ENCODE assay signal across 9 cellular contexts in the genomic region with DNA sequence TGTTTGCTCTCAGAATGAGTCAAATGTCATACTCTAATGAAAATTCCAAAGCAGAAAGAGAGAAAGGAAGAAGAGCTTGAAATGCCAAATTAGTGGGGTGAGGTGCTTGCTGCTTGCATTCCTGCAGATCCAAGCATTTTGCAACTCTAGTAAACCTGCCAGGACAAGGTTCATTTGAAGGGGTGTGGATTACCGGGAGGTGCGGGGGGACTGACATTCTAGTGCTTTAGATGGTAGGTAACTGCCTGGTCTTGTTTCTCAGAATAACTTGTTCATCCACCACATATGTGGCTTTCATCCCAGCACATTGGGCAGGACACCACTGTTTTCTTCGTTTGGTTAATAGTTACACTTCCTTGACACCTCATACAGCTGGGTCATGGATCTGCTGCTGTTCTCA.
DNase-seq lines count a peak whose midpoint lies in the region; ATAC-seq and TF ChIP-seq lines count a peak whose summit lies in the region.
"Had no signal": no experiment of that assay in that cellular context is flagged by ENCODE, and none has a peak within 500 bp of the region (broad histone marks: within the 10 kb centered on the region; RNA-seq: fewer than 3 reads in every experiment).

No MANE protein-coding gene starts in this region.

- H3K4me1 ChIP-seq in Caco-2 (peaks cover 47% of the 10 kb centered on the region), heart left ventricle (peaks cover 0 to 68% (median 23%) of the 10 kb centered on the region in 12 donors), trophoblast cell (ENCODE audit: control insufficient read depth in 1 of 2, insufficient read depth in 2 of 2, low read length in 2 of 2) (peaks cover 9 to 18% of the 10 kb centered on the region in 2 experiments)

- 21 to 30% (median 23%) methylated on average over 3 of the region's 3 CpGs for WGBS in heart left ventricle, 4 donors
- WGBS in trophoblast cell (ENCODE audit: extremely low coverage, insufficient coverage, insufficient read length), result no CpG with 5 or more reads among the region's 3 CpGs

- no TSS peak for BruUV-seq in Caco-2 (replicated peaks; lab: Mats Ljungman, UMichigan)

- H4K8ac ChIP-seq in trophoblast cell (ENCODE audit: low read depth, low read length), result no peak overlapping the region

- no peak overlapping the region for H3K18ac ChIP-seq in trophoblast cell (ENCODE audit: low read length)

- no peaks in the 10 kb centered on the region for H3K79me2 ChIP-seq in trophoblast cell (ENCODE audit: control insufficient read depth, insufficient read depth, low read length, poor library complexity)

- no peak overlapping the region for H2BK120ac ChIP-seq in trophoblast cell (ENCODE audit: insufficient read depth, low read length, poor library complexity)

- H3K27ac Mint-ChIP-seq in Caco-2 (ENCODE audit: unreplicated experiment) (peak overlapping the region; percentile 76), WTC11 (peak overlapping the region; percentile 72; the same call in 1 of the 2 replicates)

- H3K9ac ChIP-seq in trophoblast cell (ENCODE audit: low read length), result no peak overlapping the region

- no peak for TF ChIP-seq POLR2A in heart left ventricle (IDR thresholded peaks at IDR 0.05)

- DNase-seq in Caco-2 (peak; percentile 82 to 87), WTC11 (ENCODE audit: low spot score) (no peak), heart left ventricle (peak in 4 of 5 donors; percentile 25 to 69 (median 63)), trophoblast cell (peak in 1 of 2 donors; percentile 28), SHP77 treated with DMSO at 0.1 percent for 48 hours (lab: John Stamatoyannopoulos, UW) (no peak), SW 1271 (lab: John Stamatoyannopoulos, UW) (no peak), DMS114 treated with DMSO at 0.1 percent for 48 hours (lab: John Stamatoyannopoulos, UW; ENCODE audit: unreplicated experiment) (no peak), NCI-H2107 treated with DMSO at 0.1 percent for 48 hours (lab: John Stamatoyannopoulos, UW; ENCODE audit: unreplicated experiment) (no peak)
- DNase-seq: activated gamma-delta T cell treated with Interleukin-2 at 50 U/mL for 16 hours had no signal

- H3K27me3 Mint-ChIP-seq in Caco-2 (ENCODE audit: insufficient read depth, unreplicated experiment) (no peaks in the 10 kb centered on the region), WTC11 (ENCODE audit: low read depth) (no peaks in the 10 kb centered on the region)

- H3K4me3 ChIP-seq in Caco-2 (ENCODE audit: low read depth, low read length) (no peak overlapping the region), heart left ventricle (no peak overlapping the region), trophoblast cell (ENCODE audit: low read depth, low read length) (no peak overlapping the region)

- H3K14ac ChIP-seq in trophoblast cell (ENCODE audit: low read length), result no peak overlapping the region

- CTCF ChIA-PET in Caco-2 (lab: Charles Lee), result interaction anchor here (0.9 to 1.9 kb wide), 3 partner anchors 40 to 399 kb away, joined by 3 to 6 read pairs (median 4); no protein-coding TSS in a partner anchor
- CTCF ChIA-PET in WTC11 (lab: Charles Lee), result interaction anchor here (1.4 kb wide), 2 partner anchors 87 to 89 kb away, joined by 3 to 5 read pairs; no protein-coding TSS in a partner anchor

- H3K4me2 ChIP-seq in trophoblast cell (ENCODE audit: low read length), result peak overlapping the region; percentile 29

- no peaks in the 10 kb centered on the region for H3K9me3 ChIP-seq in Caco-2
- no peaks in the 10 kb centered on the region for H3K9me3 ChIP-seq in heart left ventricle
- no peaks in the 10 kb centered on the region for H3K9me3 ChIP-seq in trophoblast cell (ENCODE audit: insufficient read depth, low read depth, low read length)

- ATAC-seq in WTC11 (peak; percentile 61), heart left ventricle (peak; percentile 70 to 86 (median 74))

- no peak overlapping the region for H2BK12ac ChIP-seq in trophoblast cell (ENCODE audit: low read length)

- no peak overlapping the region for H3K4ac ChIP-seq in trophoblast cell (ENCODE audit: low read depth, low read length)

- no peaks in the 10 kb centered on the region for H3K36me3 ChIP-seq in Caco-2 (ENCODE audit: control insufficient read depth, insufficient read depth, low read length)
- no peaks in the 10 kb centered on the region for H3K36me3 ChIP-seq in heart left ventricle
- H3K36me3 ChIP-seq in trophoblast cell (ENCODE audit: control insufficient read depth in 1 of 2, insufficient read depth in 2 of 2, low read length in 2 of 2), result no peaks in the 10 kb centered on the region

- H3K4me1 Mint-ChIP-seq in Caco-2 (ENCODE audit: low read depth, unreplicated experiment) (peaks cover 34% of the 10 kb centered on the region), WTC11 (peaks cover 32% of the 10 kb centered on the region)

- TF ChIP-seq CTCF in Caco-2 (IDR thresholded peaks at IDR 0.05; ENCODE audit: insufficient read depth in 1 of 2, low read depth in 1 of 2, low read length in 1 of 2, severe bottlenecking in 1 of 2, unreplicated experiment in 1 of 2) (no peak), WTC11 (IDR thresholded peaks at IDR 0.05) (no peak), heart left ventricle (IDR thresholded peaks at IDR 0.05) (no peak)

- intact Hi-C loops in Caco-2 (cut with micrococcal nuclease; ENCODE audit: unreplicated experiment) (loop anchor here (1.0 to 5.0 kb wide), 5 partner anchors 40 to 1016 kb away; partner anchors contain the start of genes DTD2, RNU6-7 and RNU6-8), heart left ventricle (cut with DNase I) (loop anchor here in 6 of 10 donors (2.0 to 10.0 kb wide), 10 partner anchors 21 to 546 kb away; partner anchors contain the start of gene ARHGAP5 (in 2 of the 6))

- H3K79me1 ChIP-seq in trophoblast cell (ENCODE audit: low read length), result peaks cover 14% of the 10 kb centered on the region

- H4K12ac ChIP-seq in trophoblast cell (ENCODE audit: low read depth, low read length), result no peak overlapping the region

- H3K4me3 Mint-ChIP-seq in Caco-2 (ENCODE audit: unreplicated experiment) (peak overlapping the region; percentile 39), WTC11 (no peak overlapping the region)

- no peak overlapping the region for H2AFZ ChIP-seq in trophoblast cell (ENCODE audit: insufficient read depth, low read length, poor library complexity)

- H3K36me3 Mint-ChIP-seq in Caco-2 (ENCODE audit: insufficient read depth, unreplicated experiment) (peaks cover 6% of the 10 kb centered on the region), WTC11 (no peaks in the 10 kb centered on the region)

- H4K91ac ChIP-seq in trophoblast cell (ENCODE audit: low read depth, low read length), result no peak overlapping the region

- H2AK5ac ChIP-seq in trophoblast cell (ENCODE audit: low read length), result no peak overlapping the region

- POLR2A ChIA-PET in Caco-2 (lab: Charles Lee), result no interaction called here
- POLR2A ChIA-PET in WTC11 (lab: Charles Lee), result no interaction called here

- no peaks in the 10 kb centered on the region for H3K9me3 Mint-ChIP-seq in Caco-2 (ENCODE audit: unreplicated experiment)
- H3K9me3 Mint-ChIP-seq in WTC11, result no peaks in the 10 kb centered on the region

- no peak overlapping the region for H2BK5ac ChIP-seq in trophoblast cell (ENCODE audit: low read depth, low read length, poor library complexity)

- H3K27me3 ChIP-seq in Caco-2 (replicated peaks; ENCODE audit: control insufficient read depth, insufficient read depth, low read length) (no peaks in the 10 kb centered on the region), heart left ventricle (no peaks in the 10 kb centered on the region), trophoblast cell (ENCODE audit: insufficient read depth, low read length) (no peaks in the 10 kb centered on the region)

- H3K27ac ChIP-seq in heart left ventricle (peak overlapping the region; percentile 55 to 88 (median 72)), trophoblast cell (ENCODE audit: low read depth, low read length) (no peak overlapping the region)

- no peak overlapping the region for H3K23ac ChIP-seq in trophoblast cell (ENCODE audit: low read length)

TF ChIP-seq in WTC11, 78 proteins besides CTCF, POLR2A, EP300 and RAD21:
- TF ChIP-seq ZNF263 (CRISPR knock-in tag; IDR thresholded peaks at IDR 0.05; ENCODE audit: low read depth), result no peak
TF ChIP-seq in WTC11: peak in this region for 0.

Comparison
In these comparisons a context has a peak if more than half of its experiments do, and no peak if none do; other contexts are left out.
1. DNase-seq: peak in Caco-2 (2 of 2) and heart left ventricle (4 of 5); none in WTC11 (single experiment), SHP77 treated with DMSO at 0.1 percent for 48 hours (single experiment), SW 1271 (0 of 2), DMS114 treated with DMSO at 0.1 percent for 48 hours (single experiment) and NCI-H2107 treated with DMSO at 0.1 percent for 48 hours (single experiment).